ENCODE assay signal across 16 cellular contexts in the genomic region with DNA sequence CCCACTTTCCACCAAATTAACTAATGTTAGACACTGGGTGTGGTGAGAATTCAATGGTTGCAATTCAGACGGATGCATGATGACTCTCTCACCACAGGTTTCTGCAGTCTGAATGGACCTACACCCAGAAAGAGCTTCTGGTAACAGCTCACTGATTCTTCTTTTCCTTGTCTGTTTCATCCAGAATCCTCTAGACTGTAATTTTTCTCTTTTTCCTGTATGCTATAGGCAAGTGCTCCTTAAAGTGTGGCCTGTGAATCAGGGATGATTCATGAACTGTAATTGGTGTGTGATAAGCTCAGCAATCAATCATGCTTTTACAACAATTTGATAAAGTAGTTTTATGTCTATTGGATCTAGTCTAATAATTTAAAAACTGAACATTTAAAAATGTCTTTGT. TPM values are rescaled to one million over a fixed set of nuclear protein-coding genes. Genes with fewer than 3 reads are reported as not detected.
DNase-seq lines count a peak whose midpoint lies in the region; ATAC-seq, FAIRE-seq and TF ChIP-seq lines count a peak whose summit lies in the region.
"Had no signal": no experiment of that assay in that cellular context is flagged by ENCODE, and none has a peak within 500 bp of the region (broad histone marks: within the 10 kb centered on the region; RNA-seq: fewer than 3 reads in every experiment).

No MANE protein-coding gene starts in this region.

- CTCF ChIA-PET in activated naive CD4-positive, alpha-beta T cell treated with anti-CD3 and anti-CD28 coated beads, Interleukin-2, amount 10 ng/mL, durations not matched to agents 7 days and 5 days (lab: Charles Lee), result no interaction called here

- H3K4me3 Mint-ChIP-seq in osteocyte (ENCODE audit: unreplicated experiment), result no peak overlapping the region
- H3K4me3 Mint-ChIP-seq in activated naive CD4-positive, alpha-beta T cell treated with anti-CD3 and anti-CD28 coated beads, Interleukin-2, amount 10 ng/mL, durations not matched to agents 7 days and 5 days, result no peak overlapping the region
- H3K4me3 Mint-ChIP-seq: activated naive CD8-positive, alpha-beta T cell; CD4-positive, alpha-beta T cell; immature natural killer cell; stimulated activated naive CD8-positive, alpha-beta T cell treated with anti-CD3 and anti-CD28 coated beads, Interleukin-15, Interleukin-2, amounts not matched to agents 100 ng/mL and 50 ng/mL, for 24 hours; WTC11 had no signal

- peaks cover 35% of the 10 kb centered on the region for H3K4me1 Mint-ChIP-seq in osteocyte (ENCODE audit: unreplicated experiment)
- no peaks in the 10 kb centered on the region for H3K4me1 Mint-ChIP-seq in activated naive CD4-positive, alpha-beta T cell treated with anti-CD3 and anti-CD28 coated beads, Interleukin-2, amount 10 ng/mL, durations not matched to agents 7 days and 5 days
- H3K4me1 Mint-ChIP-seq: immature natural killer cell had no signal

- H3K27me3 Mint-ChIP-seq in osteocyte (ENCODE audit: unreplicated experiment), result no peaks in the 10 kb centered on the region
- H3K27me3 Mint-ChIP-seq in activated naive CD4-positive, alpha-beta T cell treated with anti-CD3 and anti-CD28 coated beads, Interleukin-2, amount 10 ng/mL, durations not matched to agents 7 days and 5 days, result no peaks in the 10 kb centered on the region

- no peak for TF ChIP-seq CTCF in osteocyte (IDR thresholded peaks at IDR 0.05)

- no peaks in the 10 kb centered on the region for H3K36me3 Mint-ChIP-seq in osteocyte (ENCODE audit: unreplicated experiment)
- H3K36me3 Mint-ChIP-seq in activated naive CD4-positive, alpha-beta T cell treated with anti-CD3 and anti-CD28 coated beads, Interleukin-2, amount 10 ng/mL, durations not matched to agents 7 days and 5 days, result no peaks in the 10 kb centered on the region
- H3K36me3 Mint-ChIP-seq: activated naive CD8-positive, alpha-beta T cell; immature natural killer cell; WTC11 had no signal

- peak overlapping the region; percentile 96 for H3K27ac ChIP-seq in epithelial cell of prostate
- H3K27ac ChIP-seq: coronary artery had no signal

- peak; percentile 97 for FAIRE-seq in RCC 7860 (lab: Jason Lieb, UNC)

- ATAC-seq in GM19397 (IDR thresholded peaks at IDR 0.05; ENCODE audit: unreplicated experiment), result no peak
- no peak for ATAC-seq in GM21717 (IDR thresholded peaks at IDR 0.05; ENCODE audit: unreplicated experiment)

- no peaks in the 10 kb centered on the region for H3K9me3 Mint-ChIP-seq in osteocyte (ENCODE audit: unreplicated experiment)
- H3K9me3 Mint-ChIP-seq in activated naive CD4-positive, alpha-beta T cell treated with anti-CD3 and anti-CD28 coated beads, Interleukin-2, amount 10 ng/mL, durations not matched to agents 7 days and 5 days, result no peaks in the 10 kb centered on the region
- H3K9me3 Mint-ChIP-seq: CD4-positive, alpha-beta T cell; stimulated activated naive CD8-positive, alpha-beta T cell treated with anti-CD3 and anti-CD28 coated beads, Interleukin-15, Interleukin-2, amounts not matched to agents 100 ng/mL and 50 ng/mL, for 24 hours; WTC11 had no signal

- DNase-seq in EL, result peak; percentile 69
- peak; percentile 91 for DNase-seq in RCC 7860 (ENCODE audit: low spot score)
- peak; percentile 78 for DNase-seq in epithelial cell of prostate (ENCODE audit: low read depth, low spot score)
- no peak for DNase-seq in osteocyte (ENCODE audit: extremely low spot score, unreplicated experiment)
- DNase-seq in cerebellum (ENCODE audit: low spot score), result no peak
- DNase-seq in activated naive CD4-positive, alpha-beta T cell treated with anti-CD3 and anti-CD28 coated beads, Interleukin-2, amount 10 ng/mL, durations not matched to agents 7 days and 5 days, result no peak
- DNase-seq: CD4-positive, alpha-beta T cell; GOT3; immature natural killer cell; MM.1S had no signal

- H3K27ac Mint-ChIP-seq in osteocyte (ENCODE audit: unreplicated experiment), result peak overlapping the region; percentile 62
- no peak overlapping the region for H3K27ac Mint-ChIP-seq in activated naive CD4-positive, alpha-beta T cell treated with anti-CD3 and anti-CD28 coated beads, Interleukin-2, amount 10 ng/mL, durations not matched to agents 7 days and 5 days
- H3K27ac Mint-ChIP-seq: activated naive CD8-positive, alpha-beta T cell; CD4-positive, alpha-beta T cell; immature natural killer cell; stimulated activated naive CD8-positive, alpha-beta T cell treated with anti-CD3 and anti-CD28 coated beads, Interleukin-15, Interleukin-2, amounts not matched to agents 100 ng/mL and 50 ng/mL, for 24 hours had no signal

RNA-seq across cellular contexts. Expression of a gene that starts 18.0 kb away (rescaled TPM):
- total RNA-seq in osteocyte (not detected in 2 replicates), cerebellum (not detected)
- total RNA-seq: CD4-positive, alpha-beta T cell; WTC11 had no signal

RNA-seq across cellular contexts. Expression of a gene that starts 35.5 kb away (rescaled TPM):
- total RNA-seq in osteocyte (not detected in 2 replicates), cerebellum (not detected)
- total RNA-seq: CD4-positive, alpha-beta T cell; WTC11 had no signal

RNA-seq across cellular contexts. Expression of a gene that starts 37.7 kb away (rescaled TPM):
- total RNA-seq in osteocyte (not detected in 2 replicates), cerebellum (0.09 TPM)
- total RNA-seq: CD4-positive, alpha-beta T cell; WTC11 had no signal

RNA-seq across cellular contexts. Expression of a gene that starts 56.8 kb away (rescaled TPM):
- not detected in 2 replicates for total RNA-seq in osteocyte
- total RNA-seq in cerebellum, result not detected
- total RNA-seq: CD4-positive, alpha-beta T cell; WTC11 had no signal

Comparison
In these comparisons a context has a peak if more than half of its experiments do, and no peak if none do; other contexts are left out.
1. DNase-seq: peak in EL (single experiment), RCC 7860 (single experiment) and epithelial cell of prostate (single experiment); none in osteocyte (single experiment), cerebellum (single experiment) and activated naive CD4-positive, alpha-beta T cell treated with anti-CD3 and anti-CD28 coated beads, Interleukin-2, amount 10 ng/mL, durations not matched to agents 7 days and 5 days (single experiment).